Comparison of ENCODE assay signal across 20 cellular contexts in genomic region chr6:37320649-37321048, GRCh38. TPM values are rescaled to one million over a fixed set of nuclear protein-coding genes. Genes with fewer than 3 reads are reported as not detected.
DNase-seq lines count a peak whose midpoint lies in the region.
"Had no signal": no experiment of that assay in that cellular context is flagged by ENCODE, and none has a peak within 500 bp of the region (broad histone marks: within the 10 kb centered on the region; RNA-seq: fewer than 3 reads in every experiment).

No MANE protein-coding gene starts in this region.

- WGBS in neuronal stem cell (ENCODE audit: extremely low coverage in 2 of 2, insufficient read length in 2 of 2, insufficient replicate concordance in 1 of 2), 2 donors, result no CpG with 5 or more reads among the region's 8 CpGs

- H3K9ac ChIP-seq in NT2/D1 (ENCODE audit: insufficient read length, low read depth) (no peak overlapping the region), neuronal stem cell (ENCODE audit: low read depth, low read length, poor library complexity) (peak overlapping the region; percentile 74)

- H3K9me3 Mint-ChIP-seq in CD4-positive, alpha-beta memory T cell, result no peaks in the 10 kb centered on the region
- H3K9me3 Mint-ChIP-seq: activated B cell treated with CpG ODN at 0.5 μM for 24 hours; activated naive CD4-positive, alpha-beta T cell treated with anti-CD3 and anti-CD28 coated beads, Interleukin-2, amount 50 U/mL, for 24 hours; activated T-cell treated with anti-CD3 and anti-CD28 coated beads, Interleukin-2, amount 50 U/mL, for 72 hours had no signal

- H3K27me3 ChIP-seq in NT2/D1 (ENCODE audit: insufficient read depth, insufficient read length) (no peaks in the 10 kb centered on the region), neuronal stem cell (ENCODE audit: control insufficient read depth in 3 of 3, insufficient read depth in 3 of 3, low read depth in 1 of 3, low read length in 3 of 3) (no peaks in the 10 kb centered on the region)
- H3K27me3 ChIP-seq in CD4-positive, alpha-beta memory T cell (ENCODE audit: insufficient read depth, low read length), result no peaks in the 10 kb centered on the region
- H3K27me3 ChIP-seq: foreskin keratinocyte, SJSA1, spleen, uterus had no signal

- H2BK5ac ChIP-seq in neuronal stem cell (ENCODE audit: low read length), result no peak overlapping the region

- no peak overlapping the region for H2BK120ac ChIP-seq in neuronal stem cell (ENCODE audit: low read depth, low read length)

- no peak overlapping the region for H2AK5ac ChIP-seq in neuronal stem cell (ENCODE audit: low read depth, low read length)

- POLR2A ChIA-PET in CD4-positive, alpha-beta memory T cell (lab: Charles Lee; ENCODE audit: partially characterized antibody), result no interaction called here

- DNase-seq in NCI-H510A treated with DMSO at 0.1 percent for 48 hours (lab: John Stamatoyannopoulos, UW) (peak; percentile 6), NCI-H510A (lab: John Stamatoyannopoulos, UW) (no peak), NT2/D1 (ENCODE audit: low read depth, low spot score) (peak; percentile 22), fibroblast of peridontal ligament (ENCODE audit: extremely low read depth) (peak; percentile 5), neuronal stem cell (ENCODE audit: low spot score) (no peak), EL (no peak), pons (ENCODE audit: low spot score) (no peak)
- no peak for DNase-seq in CD4-positive, alpha-beta memory T cell
- DNase-seq: activated B cell treated with CpG ODN at 0.5 μM for 24 hours; activated CD8-positive, alpha-beta T cell treated with anti-CD3 and anti-CD28 coated beads, Interleukin-2, amount 10 ng/mL, durations not matched to agents 7 days and 5 days; activated T-cell treated with anti-CD3 and anti-CD28 coated beads, Interleukin-2, amount 50 U/mL, for 72 hours; HCEC 1CT; NCI-H526; OCI-M1; spleen; stimulated activated CD4-positive, alpha-beta T cell treated with anti-CD3 and anti-CD28 coated beads, Interleukin-4, amount 100 ng/mL, for 4 hours; uterus had no signal

- H3K18ac ChIP-seq in neuronal stem cell (ENCODE audit: low read length), result peak overlapping the region; percentile 45

- intact Hi-C loops in CD4-positive, alpha-beta memory T cell (cut with micrococcal nuclease), result no loop called here

- H2BK12ac ChIP-seq in neuronal stem cell (ENCODE audit: low read length), result no peak overlapping the region

- no peaks in the 10 kb centered on the region for H3K9me3 ChIP-seq in NT2/D1 (ENCODE audit: insufficient read depth, low read length)
- no peaks in the 10 kb centered on the region for H3K9me3 ChIP-seq in neuronal stem cell (replicated peaks in 1 of 2; ENCODE audit: control insufficient read depth in 2 of 2, insufficient read depth in 1 of 2, low read depth in 1 of 2, low read length in 2 of 2)
- no peaks in the 10 kb centered on the region for H3K9me3 ChIP-seq in CD4-positive, alpha-beta memory T cell (ENCODE audit: control insufficient read depth in 1 of 2, low read length in 2 of 2)
- H3K9me3 ChIP-seq: SJSA1, spleen, uterus had no signal

- H3K27me3 Mint-ChIP-seq in CD4-positive, alpha-beta memory T cell, result no peaks in the 10 kb centered on the region
- H3K27me3 Mint-ChIP-seq: activated B cell treated with CpG ODN at 0.5 μM for 24 hours; activated naive CD4-positive, alpha-beta T cell treated with anti-CD3 and anti-CD28 coated beads, Interleukin-2, amount 50 U/mL, for 24 hours had no signal

- H3K4me3 Mint-ChIP-seq in CD4-positive, alpha-beta memory T cell, result no peak overlapping the region
- H3K4me3 Mint-ChIP-seq: activated B cell treated with CpG ODN at 0.5 μM for 24 hours; activated CD8-positive, alpha-beta T cell treated with anti-CD3 and anti-CD28 coated beads, Interleukin-2, amount 10 ng/mL, durations not matched to agents 7 days and 5 days; activated naive CD4-positive, alpha-beta T cell treated with anti-CD3 and anti-CD28 coated beads, Interleukin-2, amount 50 U/mL, for 24 hours; activated T-cell treated with anti-CD3 and anti-CD28 coated beads, Interleukin-2, amount 50 U/mL, for 72 hours had no signal

- no peak overlapping the region for H3K4me2 ChIP-seq in neuronal stem cell (ENCODE audit: insufficient read depth, low read length, poor library complexity, severe bottlenecking)

- CTCF ChIA-PET in CD4-positive, alpha-beta memory T cell (lab: Charles Lee; ENCODE audit: partially characterized antibody), result interaction anchor here (1.0 to 2.0 kb wide), 3 partner anchors 18 to 616 kb away, joined by 4 to 7 read pairs (median 4); no protein-coding TSS in a partner anchor

- H3K27ac Mint-ChIP-seq in CD4-positive, alpha-beta memory T cell, result peak overlapping the region in 3 of 7 donors; percentile 19 to 38 (median 22)
- H3K27ac Mint-ChIP-seq: activated B cell treated with CpG ODN at 0.5 μM for 24 hours; activated CD8-positive, alpha-beta T cell treated with anti-CD3 and anti-CD28 coated beads, Interleukin-2, amount 10 ng/mL, durations not matched to agents 7 days and 5 days; activated T-cell treated with anti-CD3 and anti-CD28 coated beads, Interleukin-2, amount 50 U/mL, for 72 hours had no signal

- no peak overlapping the region for H4K91ac ChIP-seq in neuronal stem cell (ENCODE audit: low read depth, low read length, poor library complexity)

- H3K36me3 ChIP-seq in NT2/D1 (ENCODE audit: insufficient read depth, insufficient read length, low read length), result peaks cover 64% of the 10 kb centered on the region
- peaks cover 21 to 69% of the 10 kb centered on the region in 2 donors for H3K36me3 ChIP-seq in neuronal stem cell (replicated peaks in 1 of 2; ENCODE audit: control insufficient read depth in 2 of 2, insufficient read depth in 2 of 2, low read length in 2 of 2)
- H3K36me3 ChIP-seq in CD4-positive, alpha-beta memory T cell (ENCODE audit: insufficient read depth, low read length), result peaks cover 59% of the 10 kb centered on the region
- H3K36me3 ChIP-seq: uterus had no signal

- no peak overlapping the region for H3K4ac ChIP-seq in neuronal stem cell (ENCODE audit: low read length)

- no peaks in the 10 kb centered on the region for H3K79me1 ChIP-seq in neuronal stem cell (ENCODE audit: low read depth, low read length)

- no peak overlapping the region for H3K23ac ChIP-seq in neuronal stem cell (ENCODE audit: low read depth, low read length, poor library complexity)

- peaks cover 0 to 1% (median under 1%) of the 10 kb centered on the region in 4 donors for H3K4me1 Mint-ChIP-seq in CD4-positive, alpha-beta memory T cell
- H3K4me1 Mint-ChIP-seq: activated B cell treated with CpG ODN at 0.5 μM for 24 hours had no signal

- no peak overlapping the region for H2AFZ ChIP-seq in neuronal stem cell (ENCODE audit: low read length)

- no peak overlapping the region for H4K8ac ChIP-seq in neuronal stem cell (ENCODE audit: low read depth, low read length)

- no peaks in the 10 kb centered on the region for H3K4me1 ChIP-seq in NT2/D1 (ENCODE audit: insufficient read depth, insufficient read length)
- H3K4me1 ChIP-seq in neuronal stem cell (ENCODE audit: control insufficient read depth in 2 of 2, insufficient read depth in 1 of 2, low read depth in 1 of 2, low read length in 2 of 2), result no peaks in the 10 kb centered on the region
- no peaks in the 10 kb centered on the region for H3K4me1 ChIP-seq in CD4-positive, alpha-beta memory T cell (ENCODE audit: insufficient read depth, low read length)
- H3K4me1 ChIP-seq: uterus had no signal

- H3K14ac ChIP-seq in neuronal stem cell (ENCODE audit: low read length), result no peak overlapping the region

- H3K4me3 ChIP-seq in NT2/D1 (ENCODE audit: insufficient read length, low read depth) (no peak overlapping the region), neuronal stem cell (ENCODE audit: low read length in 2 of 2) (no peak overlapping the region)
- no peak overlapping the region for H3K4me3 ChIP-seq in CD4-positive, alpha-beta memory T cell (ENCODE audit: low read length in 2 of 2)
- H3K4me3 ChIP-seq: SJSA1, spleen, uterus had no signal

- peaks cover 7 to 15% of the 10 kb centered on the region in 2 donors for H3K36me3 Mint-ChIP-seq in CD4-positive, alpha-beta memory T cell
- H3K36me3 Mint-ChIP-seq: activated naive CD4-positive, alpha-beta T cell treated with anti-CD3 and anti-CD28 coated beads, Interleukin-2, amount 50 U/mL, for 24 hours had no signal

- H3K27ac ChIP-seq in neuronal stem cell (replicated peaks; ENCODE audit: low read length), result no peak overlapping the region
- no peak overlapping the region for H3K27ac ChIP-seq in CD4-positive, alpha-beta memory T cell (ENCODE audit: low read depth, low read length)
- H3K27ac ChIP-seq: foreskin keratinocyte, SJSA1, spleen, uterus had no signal

- no peak overlapping the region for H2BK15ac ChIP-seq in neuronal stem cell (ENCODE audit: low read length)

RNA-seq across cellular contexts. Expression of gene RNF8, which starts 33.1 kb away (rescaled TPM):
- polyA plus RNA-seq in neuronal stem cell (2013, experiment 1 of 2), result 28.2 TPM
- polyA plus RNA-seq in neuronal stem cell (2013, experiment 2 of 2), result 26.7 TPM
- 10 to 100 TPM; 14.8 to 16.6 TPM for total RNA-seq in CD4-positive, alpha-beta memory T cell
- 10 to 100 TPM; 14.2 to 17.2 TPM for polyA plus RNA-seq in CD4-positive, alpha-beta memory T cell

Comparison
In these comparisons a context has a peak if more than half of its experiments do, and no peak if none do; other contexts are left out.
1. DNase-seq: peak in NCI-H510A treated with DMSO at 0.1 percent for 48 hours (single experiment), NT2/D1 (single experiment) and fibroblast of peridontal ligament (single experiment); none in NCI-H510A (single experiment), neuronal stem cell (single experiment), EL (single experiment), CD4-positive, alpha-beta memory T cell (0 of 5) and pons (single experiment).